In the genomic region with DNA sequence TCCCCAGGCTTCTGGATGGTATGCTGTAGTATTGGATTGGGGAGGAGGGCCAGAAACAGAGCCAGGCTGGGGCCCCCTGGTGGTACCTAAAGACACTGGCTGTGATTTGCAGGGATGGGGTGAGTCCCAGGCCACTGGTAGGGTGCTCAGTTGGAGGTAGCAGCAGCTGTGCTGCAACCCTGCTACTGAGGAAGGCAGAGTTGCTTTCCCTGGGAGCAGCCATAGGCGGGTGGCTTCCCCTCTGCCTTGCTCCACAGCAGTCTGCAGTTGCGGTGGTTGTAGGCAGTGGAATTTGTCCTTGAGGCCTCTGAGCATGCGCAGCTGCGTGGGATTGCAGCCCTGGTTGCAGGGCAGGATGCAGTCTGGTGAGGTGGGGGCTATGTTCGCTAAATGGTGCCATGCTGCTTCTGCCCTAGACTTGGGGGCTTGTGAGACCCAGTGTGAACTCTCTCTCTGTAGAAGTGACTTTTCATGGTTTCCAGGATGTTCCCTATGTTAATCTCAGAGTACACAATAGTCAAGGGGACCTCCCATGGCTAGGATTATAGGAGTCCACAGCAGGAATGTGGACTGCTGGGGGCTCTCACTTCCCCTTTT, we compare ENCODE assay signal across 1 cellular context.
TF ChIP-seq lines count a peak whose summit lies in the region.

No MANE protein-coding gene starts in this region.

TF ChIP-seq in WTC11, 78 proteins besides CTCF, POLR2A, EP300 and RAD21 (continued from another document and continues in another):
- TF ChIP-seq CBFB (CRISPR knock-in tag; IDR thresholded peaks at IDR 0.05; ENCODE audit: low read depth) (0 out of 2 replicates have a peak, but pooled peaks have one; percentile 18), ZBTB21 (CRISPR knock-in tag; IDR thresholded peaks at IDR 0.05; ENCODE audit: borderline replicate concordance) (no peak), HMGA2 (CRISPR knock-in tag; IDR thresholded peaks at IDR 0.05) (no peak), ATF1 (CRISPR knock-in tag; IDR thresholded peaks at IDR 0.05) (no peak), SMAD3 (CRISPR knock-in tag; IDR thresholded peaks at IDR 0.05; ENCODE audit: borderline replicate concordance) (no peak), CREM (CRISPR knock-in tag; IDR thresholded peaks at IDR 0.05) (no peak; the same call in 1 of the 2 replicates), NR2C2 (CRISPR knock-in tag; IDR thresholded peaks at IDR 0.05) (no peak), NFATC4 (CRISPR knock-in tag; IDR thresholded peaks at IDR 0.05) (no peak), ZNF423 (CRISPR knock-in tag; IDR thresholded peaks at IDR 0.05) (peak; percentile 95), RELA (CRISPR knock-in tag; IDR thresholded peaks at IDR 0.05; ENCODE audit: borderline replicate concordance) (no peak), ZNF121 (CRISPR knock-in tag; IDR thresholded peaks at IDR 0.05) (no peak; the same call in 1 of the 2 replicates), MYBL2 (CRISPR knock-in tag; IDR thresholded peaks at IDR 0.05) (peak; percentile 17; the same call in 1 of the 2 replicates), ELF4 (CRISPR knock-in tag; IDR thresholded peaks at IDR 0.05; ENCODE audit: low read depth) (no peak), KAT7 (CRISPR knock-in tag; IDR thresholded peaks at IDR 0.05; ENCODE audit: borderline replicate concordance) (no peak), ETV6 (CRISPR knock-in tag; IDR thresholded peaks at IDR 0.05) (peak; percentile 25; the same call in 1 of the 2 replicates), FOXP1 (CRISPR knock-in tag; IDR thresholded peaks at IDR 0.05; ENCODE audit: borderline replicate concordance) (peak; percentile 62; the same call in 1 of the 2 replicates), TP53 (CRISPR knock-in tag; IDR thresholded peaks at IDR 0.05) (no peak), ZNF317 (CRISPR knock-in tag; IDR thresholded peaks at IDR 0.05; ENCODE audit: borderline replicate concordance, low read depth) (no peak), ZNF396 (CRISPR knock-in tag; IDR thresholded peaks at IDR 0.05; ENCODE audit: borderline replicate concordance) (no peak), CREB1 (CRISPR knock-in tag; IDR thresholded peaks at IDR 0.05) (no peak), JUN (CRISPR knock-in tag; IDR thresholded peaks at IDR 0.05) (no peak), SP1 (CRISPR knock-in tag; conservative IDR thresholded peaks at IDR 0.05) (peak; percentile 49), MXD4 (CRISPR knock-in tag; IDR thresholded peaks at IDR 0.05; ENCODE audit: borderline replicate concordance) (no peak), GRHL2 (CRISPR knock-in tag; IDR thresholded peaks at IDR 0.05; ENCODE audit: insufficient replicate concordance, severe bottlenecking) (no peak), NFYB (CRISPR knock-in tag; conservative IDR thresholded peaks at IDR 0.05; ENCODE audit: low read depth) (0 out of 2 replicates have a peak, but pooled peaks have one; percentile 2), OVOL2 (CRISPR knock-in tag; IDR thresholded peaks at IDR 0.05; ENCODE audit: borderline replicate concordance) (no peak)
- TF ChIP-seq, protein P1, sequence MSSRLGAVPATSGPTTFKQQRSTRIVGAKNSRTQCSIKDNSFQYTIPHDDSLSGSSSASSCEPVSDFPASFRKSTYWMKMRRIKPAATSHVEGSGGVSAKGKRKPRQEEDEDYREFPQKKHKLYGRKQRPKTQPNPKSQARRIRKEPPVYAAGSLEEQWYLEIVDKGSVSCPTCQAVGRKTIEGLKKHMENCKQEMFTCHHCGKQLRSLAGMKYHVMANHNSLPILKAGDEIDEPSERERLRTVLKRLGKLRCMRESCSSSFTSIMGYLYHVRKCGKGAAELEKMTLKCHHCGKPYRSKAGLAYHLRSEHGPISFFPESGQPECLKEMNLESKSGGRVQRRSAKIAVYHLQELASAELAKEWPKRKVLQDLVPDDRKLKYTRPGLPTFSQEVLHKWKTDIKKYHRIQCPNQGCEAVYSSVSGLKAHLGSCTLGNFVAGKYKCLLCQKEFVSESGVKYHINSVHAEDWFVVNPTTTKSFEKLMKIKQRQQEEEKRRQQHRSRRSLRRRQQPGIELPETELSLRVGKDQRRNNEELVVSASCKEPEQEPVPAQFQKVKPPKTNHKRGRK (CRISPR knock-in tag; IDR thresholded peaks at IDR 0.05; ENCODE audit: borderline replicate concordance): no peak
- TF ChIP-seq, protein P2, sequence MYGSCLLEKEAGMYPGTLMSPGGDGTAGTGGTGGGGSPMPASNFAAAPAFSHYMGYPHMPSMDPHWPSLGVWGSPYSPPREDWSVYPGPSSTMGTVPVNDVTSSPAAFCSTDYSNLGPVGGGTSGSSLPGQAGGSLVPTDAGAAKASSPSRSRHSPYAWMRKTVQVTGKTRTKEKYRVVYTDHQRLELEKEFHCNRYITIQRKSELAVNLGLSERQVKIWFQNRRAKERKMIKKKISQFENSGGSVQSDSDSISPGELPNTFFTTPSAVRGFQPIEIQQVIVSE (CRISPR knock-in tag; IDR thresholded peaks at IDR 0.05; ENCODE audit: borderline replicate concordance): no peak
- TF ChIP-seq, protein P3, sequence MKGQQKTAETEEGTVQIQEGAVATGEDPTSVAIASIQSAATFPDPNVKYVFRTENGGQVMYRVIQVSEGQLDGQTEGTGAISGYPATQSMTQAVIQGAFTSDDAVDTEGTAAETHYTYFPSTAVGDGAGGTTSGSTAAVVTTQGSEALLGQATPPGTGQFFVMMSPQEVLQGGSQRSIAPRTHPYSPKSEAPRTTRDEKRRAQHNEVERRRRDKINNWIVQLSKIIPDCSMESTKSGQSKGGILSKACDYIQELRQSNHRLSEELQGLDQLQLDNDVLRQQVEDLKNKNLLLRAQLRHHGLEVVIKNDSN (CRISPR knock-in tag; IDR thresholded peaks at IDR 0.05): no peak
- TF ChIP-seq, protein P4, sequence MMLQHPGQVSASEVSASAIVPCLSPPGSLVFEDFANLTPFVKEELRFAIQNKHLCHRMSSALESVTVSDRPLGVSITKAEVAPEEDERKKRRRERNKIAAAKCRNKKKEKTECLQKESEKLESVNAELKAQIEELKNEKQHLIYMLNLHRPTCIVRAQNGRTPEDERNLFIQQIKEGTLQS (CRISPR knock-in tag; conservative IDR thresholded peaks at IDR 0.05): no peak
- TF ChIP-seq, protein P5, sequence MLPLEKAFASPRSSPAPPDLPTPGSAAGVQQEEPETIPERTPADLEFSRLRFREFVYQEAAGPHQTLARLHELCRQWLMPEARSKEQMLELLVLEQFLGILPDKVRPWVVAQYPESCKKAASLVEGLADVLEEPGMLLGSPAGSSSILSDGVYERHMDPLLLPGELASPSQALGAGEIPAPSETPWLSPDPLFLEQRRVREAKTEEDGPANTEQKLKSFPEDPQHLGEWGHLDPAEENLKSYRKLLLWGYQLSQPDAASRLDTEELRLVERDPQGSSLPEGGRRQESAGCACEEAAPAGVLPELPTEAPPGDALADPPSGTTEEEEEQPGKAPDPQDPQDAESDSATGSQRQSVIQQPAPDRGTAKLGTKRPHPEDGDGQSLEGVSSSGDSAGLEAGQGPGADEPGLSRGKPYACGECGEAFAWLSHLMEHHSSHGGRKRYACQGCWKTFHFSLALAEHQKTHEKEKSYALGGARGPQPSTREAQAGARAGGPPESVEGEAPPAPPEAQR (CRISPR knock-in tag; IDR thresholded peaks at IDR 0.05): no peak
- TF ChIP-seq, protein P6, sequence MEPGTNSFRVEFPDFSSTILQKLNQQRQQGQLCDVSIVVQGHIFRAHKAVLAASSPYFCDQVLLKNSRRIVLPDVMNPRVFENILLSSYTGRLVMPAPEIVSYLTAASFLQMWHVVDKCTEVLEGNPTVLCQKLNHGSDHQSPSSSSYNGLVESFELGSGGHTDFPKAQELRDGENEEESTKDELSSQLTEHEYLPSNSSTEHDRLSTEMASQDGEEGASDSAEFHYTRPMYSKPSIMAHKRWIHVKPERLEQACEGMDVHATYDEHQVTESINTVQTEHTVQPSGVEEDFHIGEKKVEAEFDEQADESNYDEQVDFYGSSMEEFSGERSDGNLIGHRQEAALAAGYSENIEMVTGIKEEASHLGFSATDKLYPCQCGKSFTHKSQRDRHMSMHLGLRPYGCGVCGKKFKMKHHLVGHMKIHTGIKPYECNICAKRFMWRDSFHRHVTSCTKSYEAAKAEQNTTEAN (CRISPR knock-in tag; IDR thresholded peaks at IDR 0.05): peak; percentile 54; the same call in 1 of the 2 replicates
- TF ChIP-seq, protein P7, sequence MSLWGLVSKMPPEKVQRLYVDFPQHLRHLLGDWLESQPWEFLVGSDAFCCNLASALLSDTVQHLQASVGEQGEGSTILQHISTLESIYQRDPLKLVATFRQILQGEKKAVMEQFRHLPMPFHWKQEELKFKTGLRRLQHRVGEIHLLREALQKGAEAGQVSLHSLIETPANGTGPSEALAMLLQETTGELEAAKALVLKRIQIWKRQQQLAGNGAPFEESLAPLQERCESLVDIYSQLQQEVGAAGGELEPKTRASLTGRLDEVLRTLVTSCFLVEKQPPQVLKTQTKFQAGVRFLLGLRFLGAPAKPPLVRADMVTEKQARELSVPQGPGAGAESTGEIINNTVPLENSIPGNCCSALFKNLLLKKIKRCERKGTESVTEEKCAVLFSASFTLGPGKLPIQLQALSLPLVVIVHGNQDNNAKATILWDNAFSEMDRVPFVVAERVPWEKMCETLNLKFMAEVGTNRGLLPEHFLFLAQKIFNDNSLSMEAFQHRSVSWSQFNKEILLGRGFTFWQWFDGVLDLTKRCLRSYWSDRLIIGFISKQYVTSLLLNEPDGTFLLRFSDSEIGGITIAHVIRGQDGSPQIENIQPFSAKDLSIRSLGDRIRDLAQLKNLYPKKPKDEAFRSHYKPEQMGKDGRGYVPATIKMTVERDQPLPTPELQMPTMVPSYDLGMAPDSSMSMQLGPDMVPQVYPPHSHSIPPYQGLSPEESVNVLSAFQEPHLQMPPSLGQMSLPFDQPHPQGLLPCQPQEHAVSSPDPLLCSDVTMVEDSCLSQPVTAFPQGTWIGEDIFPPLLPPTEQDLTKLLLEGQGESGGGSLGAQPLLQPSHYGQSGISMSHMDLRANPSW (CRISPR knock-in tag; conservative IDR thresholded peaks at IDR 0.05; ENCODE audit: low read depth): 0 out of 2 replicates have a peak, but pooled peaks have one; percentile 24
- TF ChIP-seq, protein P8, sequence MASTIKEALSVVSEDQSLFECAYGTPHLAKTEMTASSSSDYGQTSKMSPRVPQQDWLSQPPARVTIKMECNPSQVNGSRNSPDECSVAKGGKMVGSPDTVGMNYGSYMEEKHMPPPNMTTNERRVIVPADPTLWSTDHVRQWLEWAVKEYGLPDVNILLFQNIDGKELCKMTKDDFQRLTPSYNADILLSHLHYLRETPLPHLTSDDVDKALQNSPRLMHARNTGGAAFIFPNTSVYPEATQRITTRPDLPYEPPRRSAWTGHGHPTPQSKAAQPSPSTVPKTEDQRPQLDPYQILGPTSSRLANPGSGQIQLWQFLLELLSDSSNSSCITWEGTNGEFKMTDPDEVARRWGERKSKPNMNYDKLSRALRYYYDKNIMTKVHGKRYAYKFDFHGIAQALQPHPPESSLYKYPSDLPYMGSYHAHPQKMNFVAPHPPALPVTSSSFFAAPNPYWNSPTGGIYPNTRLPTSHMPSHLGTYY (CRISPR knock-in tag; IDR thresholded peaks at IDR 0.05): peak; percentile 81; the same call in 1 of the 2 replicates
- TF ChIP-seq, protein P9, sequence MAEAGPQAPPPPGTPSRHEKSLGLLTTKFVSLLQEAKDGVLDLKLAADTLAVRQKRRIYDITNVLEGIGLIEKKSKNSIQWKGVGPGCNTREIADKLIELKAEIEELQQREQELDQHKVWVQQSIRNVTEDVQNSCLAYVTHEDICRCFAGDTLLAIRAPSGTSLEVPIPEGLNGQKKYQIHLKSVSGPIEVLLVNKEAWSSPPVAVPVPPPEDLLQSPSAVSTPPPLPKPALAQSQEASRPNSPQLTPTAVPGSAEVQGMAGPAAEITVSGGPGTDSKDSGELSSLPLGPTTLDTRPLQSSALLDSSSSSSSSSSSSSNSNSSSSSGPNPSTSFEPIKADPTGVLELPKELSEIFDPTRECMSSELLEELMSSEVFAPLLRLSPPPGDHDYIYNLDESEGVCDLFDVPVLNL (CRISPR knock-in tag; IDR thresholded peaks at IDR 0.05; ENCODE audit: borderline replicate concordance, low read depth): no peak
- TF ChIP-seq, protein P10, sequence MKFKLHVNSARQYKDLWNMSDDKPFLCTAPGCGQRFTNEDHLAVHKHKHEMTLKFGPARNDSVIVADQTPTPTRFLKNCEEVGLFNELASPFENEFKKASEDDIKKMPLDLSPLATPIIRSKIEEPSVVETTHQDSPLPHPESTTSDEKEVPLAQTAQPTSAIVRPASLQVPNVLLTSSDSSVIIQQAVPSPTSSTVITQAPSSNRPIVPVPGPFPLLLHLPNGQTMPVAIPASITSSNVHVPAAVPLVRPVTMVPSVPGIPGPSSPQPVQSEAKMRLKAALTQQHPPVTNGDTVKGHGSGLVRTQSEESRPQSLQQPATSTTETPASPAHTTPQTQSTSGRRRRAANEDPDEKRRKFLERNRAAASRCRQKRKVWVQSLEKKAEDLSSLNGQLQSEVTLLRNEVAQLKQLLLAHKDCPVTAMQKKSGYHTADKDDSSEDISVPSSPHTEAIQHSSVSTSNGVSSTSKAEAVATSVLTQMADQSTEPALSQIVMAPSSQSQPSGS (CRISPR knock-in tag; IDR thresholded peaks at IDR 0.05; ENCODE audit: borderline replicate concordance, low read depth): no peak
- TF ChIP-seq, protein P11, sequence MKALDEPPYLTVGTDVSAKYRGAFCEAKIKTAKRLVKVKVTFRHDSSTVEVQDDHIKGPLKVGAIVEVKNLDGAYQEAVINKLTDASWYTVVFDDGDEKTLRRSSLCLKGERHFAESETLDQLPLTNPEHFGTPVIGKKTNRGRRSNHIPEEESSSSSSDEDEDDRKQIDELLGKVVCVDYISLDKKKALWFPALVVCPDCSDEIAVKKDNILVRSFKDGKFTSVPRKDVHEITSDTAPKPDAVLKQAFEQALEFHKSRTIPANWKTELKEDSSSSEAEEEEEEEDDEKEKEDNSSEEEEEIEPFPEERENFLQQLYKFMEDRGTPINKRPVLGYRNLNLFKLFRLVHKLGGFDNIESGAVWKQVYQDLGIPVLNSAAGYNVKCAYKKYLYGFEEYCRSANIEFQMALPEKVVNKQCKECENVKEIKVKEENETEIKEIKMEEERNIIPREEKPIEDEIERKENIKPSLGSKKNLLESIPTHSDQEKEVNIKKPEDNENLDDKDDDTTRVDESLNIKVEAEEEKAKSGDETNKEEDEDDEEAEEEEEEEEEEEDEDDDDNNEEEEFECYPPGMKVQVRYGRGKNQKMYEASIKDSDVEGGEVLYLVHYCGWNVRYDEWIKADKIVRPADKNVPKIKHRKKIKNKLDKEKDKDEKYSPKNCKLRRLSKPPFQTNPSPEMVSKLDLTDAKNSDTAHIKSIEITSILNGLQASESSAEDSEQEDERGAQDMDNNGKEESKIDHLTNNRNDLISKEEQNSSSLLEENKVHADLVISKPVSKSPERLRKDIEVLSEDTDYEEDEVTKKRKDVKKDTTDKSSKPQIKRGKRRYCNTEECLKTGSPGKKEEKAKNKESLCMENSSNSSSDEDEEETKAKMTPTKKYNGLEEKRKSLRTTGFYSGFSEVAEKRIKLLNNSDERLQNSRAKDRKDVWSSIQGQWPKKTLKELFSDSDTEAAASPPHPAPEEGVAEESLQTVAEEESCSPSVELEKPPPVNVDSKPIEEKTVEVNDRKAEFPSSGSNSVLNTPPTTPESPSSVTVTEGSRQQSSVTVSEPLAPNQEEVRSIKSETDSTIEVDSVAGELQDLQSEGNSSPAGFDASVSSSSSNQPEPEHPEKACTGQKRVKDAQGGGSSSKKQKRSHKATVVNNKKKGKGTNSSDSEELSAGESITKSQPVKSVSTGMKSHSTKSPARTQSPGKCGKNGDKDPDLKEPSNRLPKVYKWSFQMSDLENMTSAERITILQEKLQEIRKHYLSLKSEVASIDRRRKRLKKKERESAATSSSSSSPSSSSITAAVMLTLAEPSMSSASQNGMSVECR (CRISPR knock-in tag; IDR thresholded peaks at IDR 0.05; ENCODE audit: borderline replicate concordance): no peak
- TF ChIP-seq, protein P12, sequence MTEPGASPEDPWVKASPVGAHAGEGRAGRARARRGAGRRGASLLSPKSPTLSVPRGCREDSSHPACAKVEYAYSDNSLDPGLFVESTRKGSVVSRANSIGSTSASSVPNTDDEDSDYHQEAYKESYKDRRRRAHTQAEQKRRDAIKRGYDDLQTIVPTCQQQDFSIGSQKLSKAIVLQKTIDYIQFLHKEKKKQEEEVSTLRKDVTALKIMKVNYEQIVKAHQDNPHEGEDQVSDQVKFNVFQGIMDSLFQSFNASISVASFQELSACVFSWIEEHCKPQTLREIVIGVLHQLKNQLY (CRISPR knock-in tag; IDR thresholded peaks at IDR 0.05): no peak
